Comparison of ENCODE assay signal across 26 cellular contexts in the genomic region with DNA sequence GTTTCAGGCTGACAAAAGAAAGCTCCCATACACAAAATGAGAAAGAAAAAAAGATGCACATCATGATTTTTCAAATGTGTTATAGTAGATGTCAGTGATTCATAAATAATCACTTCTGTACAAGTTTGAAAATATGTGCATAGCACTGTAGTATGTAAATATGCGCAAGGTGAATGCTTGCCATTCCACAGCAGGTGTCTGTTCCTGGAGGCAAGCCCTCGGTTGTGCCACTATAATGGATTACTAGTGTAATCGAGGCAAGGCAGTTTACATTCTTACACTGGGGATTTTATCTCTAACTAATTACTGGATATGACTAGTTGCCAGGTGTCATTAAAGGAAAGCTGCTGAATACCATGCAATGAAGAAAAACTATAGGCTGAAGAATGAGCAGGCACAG.
"Had no signal": no experiment of that assay in that cellular context is flagged by ENCODE, and none has a peak within 500 bp of the region (broad histone marks: within the 10 kb centered on the region; RNA-seq: fewer than 3 reads in every experiment).

No MANE protein-coding gene starts in this region.

- H3K27me3 ChIP-seq: ascending aorta had no signal

- H3K4me1 ChIP-seq: ascending aorta had no signal

- DNase-seq: activated B cell treated with CpG ODN at 0.5 μM for 24 hours; activated CD4-positive, alpha-beta memory T cell treated with anti-CD3 and anti-CD28 coated beads for 36 hours; activated CD4-positive, alpha-beta T cell treated with anti-CD3 and anti-CD28 coated beads for 4 hours; activated CD4-positive, alpha-beta T cell treated with anti-CD3 and anti-CD28 coated beads, Interleukin-2, amount 10 ng/mL, durations not matched to agents 24 days and 14 days; activated CD4-positive, alpha-beta T cell treated with anti-CD3 and anti-CD28 coated beads, Interleukin-2, amount 50 U/mL, for 1 hour; activated CD4-positive, alpha-beta T cell treated with anti-CD3 and anti-CD28 coated beads, Interleukin-2, amount 50 U/mL, for 4 hours; activated CD4-positive, CD25-positive, alpha-beta regulatory T cell treated with anti-CD3 and anti-CD28 coated beads, Interleukin-2, amount 50 U/mL, for 72 hours; activated CD8-positive, alpha-beta memory T cell treated with anti-CD3 and anti-CD28 coated beads, Interleukin-2, amount 50 U/mL, for 4 hours; activated CD8-positive, alpha-beta T cell treated with anti-CD3 and anti-CD28 coated beads for 36 hours; activated effector memory CD4-positive, alpha-beta T cell treated with Interleukin-2 at 50 U/mL for 16 hours; activated gamma-delta T cell; activated naive CD4-positive, alpha-beta T cell treated with anti-CD3 and anti-CD28 coated beads, Interleukin-2, amount 10 ng/mL, durations not matched to agents 7 days and 5 days; activated naive CD4-positive, alpha-beta T cell treated with Interleukin-2 at 50 U/mL for 16 hours; activated naive CD8-positive, alpha-beta T cell treated with anti-CD3 and anti-CD28 coated beads, Interleukin-2, amount 10 ng/mL, durations not matched to agents 7 days and 5 days; activated naive CD8-positive, alpha-beta T cell treated with anti-CD3 and anti-CD28 coated beads, Interleukin-2, amount 50 U/mL, for 24 hours; activated T-cell treated with anti-CD3 and anti-CD28 coated beads for 4 hours; activated T-cell treated with anti-CD3 and anti-CD28 coated beads, Interleukin-2, amount 50 U/mL, for 1 hour; activated T-cell treated with anti-CD3 and anti-CD28 coated beads, Interleukin-2, amount 50 U/mL, for 48 hours; amygdala; anterior cingulate cortex; central memory CD4-positive, alpha-beta T cell; T-cell; T-helper 17 cell; T1000 had no signal

- H3K36me3 ChIP-seq: ascending aorta had no signal

- H3K4me3 ChIP-seq: ascending aorta had no signal

- ATAC-seq: activated CD8-positive, alpha-beta T cell treated with anti-CD3 and anti-CD28 coated beads for 36 hours; activated naive CD8-positive, alpha-beta T cell treated with anti-CD3 and anti-CD28 coated beads, Interleukin-2, amount 50 U/mL, for 24 hours; T-cell; T-helper 17 cell had no signal

- H3K9me3 ChIP-seq: ascending aorta had no signal

- H3K27ac ChIP-seq: ascending aorta, VCaP had no signal
